Comparison of ENCODE assay signal across 8 cellular contexts in genomic region chr22:46735747-46736608, GRCh38. TPM values are rescaled to one million over a fixed set of nuclear protein-coding genes. Genes with fewer than 3 reads are reported as not detected.
DNase-seq lines count a peak whose midpoint lies in the region; ATAC-seq and TF ChIP-seq lines count a peak whose summit lies in the region.

No MANE protein-coding gene starts in this region.

- no peak overlapping the region for H3K9ac ChIP-seq in HUES64 (ENCODE audit: low read depth, low read length)
- peak overlapping the region; percentile 47 to 73 for H3K9ac ChIP-seq in duodenal mucosa (ENCODE audit: low read depth in 1 of 2, low read length in 2 of 2)

- DNase-seq in AG10803 (ENCODE audit: low read depth) (no peak), NOMO-1 treated with DMSO at 0.1 percent for 48 hours (lab: John Stamatoyannopoulos, UW; ENCODE audit: unreplicated experiment) (no peak), NCI-H1694 treated with DMSO at 0.1 percent for 48 hours (lab: John Stamatoyannopoulos, UW) (no peak), RPMI8226 (no peak)

- H3K9me3 ChIP-seq in HUES64 (ENCODE audit: insufficient read depth, low read depth, low read length) (no peaks in the 10 kb centered on the region), duodenal mucosa (ENCODE audit: control insufficient read depth in 1 of 2, low read length in 2 of 2) (no peaks in the 10 kb centered on the region)

- no peaks in the 10 kb centered on the region for H3K27me3 ChIP-seq in HUES64 (ENCODE audit: insufficient read depth, low read length)
- no peaks in the 10 kb centered on the region for H3K27me3 ChIP-seq in duodenal mucosa (ENCODE audit: control insufficient read depth in 1 of 2, insufficient read depth in 2 of 2, low read length in 2 of 2)

- 59% methylated on average over 13 of the region's 13 CpGs for WGBS in HUES64

- no peaks in the 10 kb centered on the region for H3K9me3 Mint-ChIP-seq in nephron

- TF ChIP-seq CTCF in AG10803 (conservative IDR thresholded peaks at IDR 0.05; ENCODE audit: low read length) (no peak), nephron (IDR thresholded peaks at IDR 0.05; ENCODE audit: unreplicated experiment in 3 of 3) (no peak)

- no peaks in the 10 kb centered on the region for H3K36me3 ChIP-seq in HUES64 (ENCODE audit: insufficient read depth, low read length)
- H3K36me3 ChIP-seq in duodenal mucosa (ENCODE audit: control insufficient read depth in 1 of 2, insufficient read depth in 2 of 2, low read length in 2 of 2): no peaks in the 10 kb centered on the region

- H3K4me1 Mint-ChIP-seq in nephron: peaks cover 43% of the 10 kb centered on the region

- H3K36me3 Mint-ChIP-seq in nephron (ENCODE audit: low read depth): no peaks in the 10 kb centered on the region

- no peak for ATAC-seq in GM18909 (IDR thresholded peaks at IDR 0.05; ENCODE audit: poor library complexity, unreplicated experiment)

- peak overlapping the region; percentile 96 to 97 (median 97) for H3K4me3 Mint-ChIP-seq in nephron

- peak overlapping the region; percentile 67 to 82 (median 70) for H3K27ac Mint-ChIP-seq in nephron

- H3K27ac ChIP-seq in HUES64 (ENCODE audit: low read depth, low read length) (no peak overlapping the region; the same call in 1 of the 2 replicates), duodenal mucosa (ENCODE audit: low read depth, low read length) (no peak overlapping the region)

- H3K4me3 ChIP-seq in AG10803 (ENCODE audit: low read length): peak overlapping the region; percentile 8
- peak overlapping the region; percentile 89 for H3K4me3 ChIP-seq in HUES64 (ENCODE audit: low read length)
- H3K4me3 ChIP-seq in duodenal mucosa (ENCODE audit: low read depth in 1 of 2, low read length in 2 of 2): peak overlapping the region; percentile 77 to 81

- no peaks in the 10 kb centered on the region for H3K27me3 Mint-ChIP-seq in nephron (ENCODE audit: low read depth)

- H3K4me1 ChIP-seq in HUES64 (ENCODE audit: insufficient read depth, low read length) (peaks cover 30% of the 10 kb centered on the region), duodenal mucosa (ENCODE audit: control insufficient read depth in 1 of 2, insufficient read depth in 2 of 2, low read length in 2 of 2) (peaks cover 60 to 71% of the 10 kb centered on the region in 2 donors)

RNA-seq across cellular contexts. Expression of gene CERK, which starts 2.1 kb away (rescaled TPM):
- 34.2 TPM for polyA plus RNA-seq in HUES64 (2013, experiment 1 of 2)
- 39.2 TPM for polyA plus RNA-seq in HUES64 (2013, experiment 2 of 2)

RNA-seq across cellular contexts. Expression of gene TBC1D22A, which starts 26.5 kb away (rescaled TPM):
- polyA plus RNA-seq in HUES64 (2013, experiment 1 of 2): 9.7 TPM
- 10.8 TPM for polyA plus RNA-seq in HUES64 (2013, experiment 2 of 2)

Comparison
In these comparisons a context has a peak if more than half of its experiments do, and no peak if none do; other contexts are left out.
1. H3K4me3 ChIP-seq: peak in every context shown above with its lines; median percentile 89 in HUES64; 79 in duodenal mucosa; 8 in AG10803.